ENCODE assay signal across 8 cellular contexts in the genomic region with DNA sequence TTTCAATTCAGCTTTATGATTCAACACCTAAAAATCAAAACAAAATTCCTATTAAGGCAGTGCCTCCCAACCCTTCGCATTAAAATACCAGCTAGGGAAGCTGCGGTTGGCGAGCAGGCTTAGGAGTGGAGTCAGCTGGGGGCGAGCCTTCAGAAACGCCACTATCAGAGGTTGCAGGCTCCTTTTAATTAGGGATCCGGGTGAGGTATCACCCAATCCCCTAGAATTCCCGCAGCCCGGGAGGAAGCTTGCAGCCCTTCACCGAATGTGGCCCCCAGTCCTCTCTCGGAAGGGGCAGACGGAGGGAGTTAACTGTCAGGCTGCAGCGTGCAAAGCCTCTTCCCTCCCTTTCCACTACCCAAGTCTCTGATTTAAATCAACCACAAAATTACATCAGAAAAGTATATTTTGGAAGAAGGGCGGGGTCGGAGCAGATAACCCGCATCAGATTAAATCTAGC. TPM values are rescaled to one million over a fixed set of nuclear protein-coding genes. Genes with fewer than 3 reads are reported as not detected.
DNase-seq lines count a peak whose midpoint lies in the region; ATAC-seq and TF ChIP-seq lines count a peak whose summit lies in the region.

No MANE protein-coding gene starts in this region.

- H3K27ac Mint-ChIP-seq in HFFc6, result peak overlapping the region; percentile 89
- peak overlapping the region; percentile 97 for H3K27ac Mint-ChIP-seq in activated naive CD8-positive, alpha-beta T cell treated with anti-CD3 and anti-CD28 coated beads for 36 hours

- peak overlapping the region; percentile 96 for H3K4me3 Mint-ChIP-seq in HFFc6
- H3K4me3 Mint-ChIP-seq in activated naive CD8-positive, alpha-beta T cell treated with anti-CD3 and anti-CD28 coated beads for 36 hours, result peak overlapping the region; percentile 99

- peak; percentile 77 for DNase-seq in AG09319 (ENCODE audit: extremely low read depth, low read depth)
- DNase-seq in HFFc6, result peak; percentile 93
- peak; percentile 18 for DNase-seq in activated naive CD8-positive, alpha-beta T cell treated with anti-CD3 and anti-CD28 coated beads for 36 hours
- DNase-seq in kidney glomerular epithelial cell (lab: John Stamatoyannopoulos, UW), result peak; percentile 57
- DNase-seq in SHP77 (lab: John Stamatoyannopoulos, UW), result no peak
- no peak for DNase-seq in cerebellar cortex (ENCODE audit: low spot score)
- no peak for DNase-seq in NCI-H2107 (lab: John Stamatoyannopoulos, UW)

- H3K4me1 Mint-ChIP-seq in HFFc6 (ENCODE audit: low read depth), result peaks cover 63% of the 10 kb centered on the region
- peaks cover 35% of the 10 kb centered on the region for H3K4me1 Mint-ChIP-seq in activated naive CD8-positive, alpha-beta T cell treated with anti-CD3 and anti-CD28 coated beads for 36 hours

- no peak for TF ChIP-seq CTCF in AG09319 (IDR thresholded peaks at IDR 0.05; ENCODE audit: low read depth, low read length)
- no peak for TF ChIP-seq CTCF in HFFc6 (IDR thresholded peaks at IDR 0.05)

- H3K36me3 Mint-ChIP-seq in HFFc6 (ENCODE audit: low read depth), result peaks cover 50% of the 10 kb centered on the region
- H3K36me3 Mint-ChIP-seq in activated naive CD8-positive, alpha-beta T cell treated with anti-CD3 and anti-CD28 coated beads for 36 hours, result peaks cover 69% of the 10 kb centered on the region

- peaks cover 8% of the 10 kb centered on the region for H3K27me3 Mint-ChIP-seq in HFFc6 (ENCODE audit: insufficient read depth)
- H3K27me3 Mint-ChIP-seq in activated naive CD8-positive, alpha-beta T cell treated with anti-CD3 and anti-CD28 coated beads for 36 hours, result peaks cover 81% of the 10 kb centered on the region

- H3K9me3 Mint-ChIP-seq in HFFc6, result no peaks in the 10 kb centered on the region
- H3K9me3 Mint-ChIP-seq in activated naive CD8-positive, alpha-beta T cell treated with anti-CD3 and anti-CD28 coated beads for 36 hours, result peaks cover 2% of the 10 kb centered on the region

- no peak for ATAC-seq in GM21529 (IDR thresholded peaks at IDR 0.05; ENCODE audit: unreplicated experiment)

RNA-seq across cellular contexts. Expression of a gene that starts 1.7 kb away (rescaled TPM):
- 10 to 100 TPM; 66.3 to 89.0 (median 71.5) TPM for total RNA-seq in HFFc6 (2021; fragmentation: NEBNext Ultra II Directional; extraction: Animal tissue kit (Norgen Biotek cat#: 25700))
- total RNA-seq in activated naive CD8-positive, alpha-beta T cell treated with anti-CD3 and anti-CD28 coated beads for 36 hours, result 10 to 100 TPM; 41.1 to 41.2 TPM

Comparison
In these comparisons a context has a peak if more than half of its experiments do, and no peak if none do; other contexts are left out.
1. DNase-seq: peak in AG09319 (single experiment), HFFc6 (single experiment), activated naive CD8-positive, alpha-beta T cell treated with anti-CD3 and anti-CD28 coated beads for 36 hours (single experiment) and kidney glomerular epithelial cell (single experiment); none in SHP77 (0 of 2), cerebellar cortex (single experiment) and NCI-H2107 (single experiment).